In the genomic region with DNA sequence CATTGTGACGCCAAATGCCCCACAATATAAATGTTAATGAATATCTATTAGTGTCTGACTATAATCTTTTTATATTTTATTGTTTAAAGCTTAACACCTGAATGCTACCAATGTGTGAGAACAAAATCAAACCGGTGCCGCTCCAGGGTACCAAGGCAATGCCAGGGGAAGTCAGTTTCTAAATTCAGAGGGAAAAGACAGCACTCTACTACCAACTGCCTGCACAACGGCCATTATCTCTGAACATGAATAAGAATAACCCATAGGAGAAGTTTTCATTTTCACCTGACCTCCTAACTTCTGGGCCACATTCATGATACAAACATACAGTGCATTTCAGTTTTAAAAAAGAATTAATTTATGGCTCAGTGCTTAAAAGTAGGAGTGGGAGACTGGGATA, we compare ENCODE assay signal across 19 cellular contexts.
"Had no signal": no experiment of that assay in that cellular context is flagged by ENCODE, and none has a peak within 500 bp of the region (broad histone marks: within the 10 kb centered on the region; RNA-seq: fewer than 3 reads in every experiment).

No MANE protein-coding gene starts in this region.

- H3K27me3 ChIP-seq: breast epithelium had no signal

- H3K4me3 ChIP-seq: breast epithelium, PC-9 had no signal

- H3K36me3 ChIP-seq: breast epithelium had no signal

- H2AFZ ChIP-seq: PC-9 had no signal

- H3K4me2 ChIP-seq: PC-9, SK-N-SH had no signal

- H3K9me3 ChIP-seq: breast epithelium, SK-N-SH had no signal

- H3K27ac ChIP-seq: breast epithelium, PC-9 had no signal

- H3K9ac ChIP-seq: SK-N-SH had no signal

- DNase-seq: activated CD4-positive, alpha-beta memory T cell treated with anti-CD3 and anti-CD28 coated beads, Interleukin-2, amount 10 ng/mL, durations not matched to agents 7 days and 5 days; activated CD4-positive, alpha-beta T cell treated with anti-CD3 and anti-CD28 coated beads for 1 hour; activated CD4-positive, alpha-beta T cell treated with anti-CD3 and anti-CD28 coated beads, Interleukin-2, amount 50 U/mL, for 1 hour; activated naive CD4-positive, alpha-beta T cell treated with anti-CD3 and anti-CD28 coated beads, Interleukin-2, amount 50 U/mL, for 16 hours; activated naive CD8-positive, alpha-beta T cell treated with anti-CD3 and anti-CD28 coated beads, Interleukin-2, amount 10 ng/mL, durations not matched to agents 7 days and 5 days; activated T-cell treated with anti-CD3 and anti-CD28 coated beads for 4 hours; activated T-cell treated with anti-CD3 and anti-CD28 coated beads, Interleukin-2, amount 50 U/mL, for 72 hours; aorta; NCI-H1105 treated with DMSO at 0.1 percent for 48 hours; NCI-H146; NCI-H187 treated with DMSO at 0.1 percent for 48 hours; NCI-H2081 treated with DMSO at 0.1 percent for 48 hours; NCI-H446; NCI-H524; PC-9; SK-N-SH; T-helper 9 cell had no signal

- H3K9me2 ChIP-seq: SK-N-SH had no signal

- ATAC-seq: activated T-cell treated with anti-CD3 and anti-CD28 coated beads, Interleukin-2, amount 50 U/mL, for 72 hours; WTC11 had no signal
